28 cellular contexts compared by ENCODE assay signal in genomic region chr21:37278199-37278598, GRCh38.
"Had no signal": no experiment of that assay in that cellular context is flagged by ENCODE, and none has a peak within 500 bp of the region (broad histone marks: within the 10 kb centered on the region; RNA-seq: fewer than 3 reads in every experiment).

No MANE protein-coding gene starts in this region.

- DNase-seq: stimulated activated CD4-positive, alpha-beta T cell treated with anti-CD3 and anti-CD28 coated beads, Interleukin-2, amount 100 ng/mL, for 48 hours; stimulated activated CD4-positive, alpha-beta T cell treated with anti-CD3 and anti-CD28 coated beads, Interleukin-4, amount 100 ng/mL, for 1 hour; stimulated activated CD4-positive, alpha-beta T cell treated with anti-CD3 and anti-CD28 coated beads, Interleukin-4, amount 100 ng/mL, for 24 hours; stimulated activated CD4-positive, alpha-beta T cell treated with anti-CD3 and anti-CD28 coated beads, Interleukin-4, amount 100 ng/mL, for 4 hours; stimulated activated CD8-positive, alpha-beta memory T cell treated with anti-CD3 and anti-CD28 coated beads, Interleukin-4, amount 100 ng/mL, for 48 hours; stimulated activated naive B cell treated with anti-CD40 and anti-IgM and Interleukin-4, amounts not matched to agents 10 μg/mL and 1 μg/mL and 100 μg/mL, for 72 hours; stimulated activated naive CD4-positive, alpha-beta T cell; stimulated activated naive CD4-positive, alpha-beta T cell treated with Interleukin-2 at 50 U/mL for 16 hours; stimulated activated naive CD8-positive, alpha-beta T cell treated with anti-CD3 and anti-CD28 coated beads, Interleukin-15, amount 100 ng/mL, for 72 hours; stimulated activated naive CD8-positive, alpha-beta T cell treated with anti-CD3 and anti-CD28 coated beads, Interleukin-15, Interleukin-2, amounts not matched to agents 100 U/mL and 50 U/mL, for 24 hours; stomach; substantia nigra; testis; thyroid gland; tibial artery; transverse colon; trophoblast cell; upper lobe of left lung; upper lobe of right lung; uterus had no signal

- ATAC-seq: stimulated activated effector memory CD8-positive, alpha-beta T cell treated with anti-CD3 and anti-CD28 coated beads, Interleukin-12 subunit alpha, Interleukin-12 subunit beta, amount 100 ng/mL, for 72 hours; stimulated activated memory B cell treated with anti-CD40 and anti-IgM and Interleukin-4, amounts not matched to agents 10 μg/mL and 1 μg/mL and 100 μg/mL, for 72 hours; stimulated activated naive B cell treated with anti-CD40 and anti-IgM and Interleukin-4, amounts not matched to agents 10 μg/mL and 1 μg/mL and 100 μg/mL, for 72 hours; stimulated activated naive CD8-positive, alpha-beta T cell treated with anti-CD3 and anti-CD28 coated beads, Interleukin-15, amount 100 ng/mL, for 72 hours; stimulated activated naive CD8-positive, alpha-beta T cell treated with anti-CD3 and anti-CD28 coated beads, Interleukin-15, Interleukin-2, amounts not matched to agents 100 U/mL and 50 U/mL, for 24 hours; upper lobe of right lung had no signal

- H3K4me3 Mint-ChIP-seq: stimulated activated effector memory CD8-positive, alpha-beta T cell treated with anti-CD3 and anti-CD28 coated beads, Interleukin-12 subunit alpha, Interleukin-12 subunit beta, amount 100 ng/mL, for 72 hours; stimulated activated memory B cell treated with anti-CD40 and anti-IgM and Interleukin-4, amounts not matched to agents 10 μg/mL and 1 μg/mL and 100 μg/mL, for 72 hours; stimulated activated naive B cell treated with anti-CD40 and anti-IgM and Interleukin-4, amounts not matched to agents 10 μg/mL and 1 μg/mL and 100 μg/mL, for 72 hours; stimulated activated naive CD8-positive, alpha-beta T cell treated with anti-CD3 and anti-CD28 coated beads, Interleukin-15, amount 100 ng/mL, for 72 hours; stimulated activated naive CD8-positive, alpha-beta T cell treated with anti-CD3 and anti-CD28 coated beads, Interleukin-15, Interleukin-2, amounts not matched to agents 100 ng/mL and 50 ng/mL, for 24 hours; type B pancreatic cell had no signal

- H3K9me3 ChIP-seq: stomach, suprapubic skin, testis, thoracic aorta, thyroid gland, tibial artery, tibial nerve, transverse colon, upper lobe of left lung, upper lobe of right lung, uterus, vagina had no signal

- H3K27ac ChIP-seq: stomach, suprapubic skin, testis, thoracic aorta, thyroid gland, tibial artery, tibial nerve, transverse colon, upper lobe of left lung, upper lobe of right lung, uterus, vagina had no signal

- H3K27me3 ChIP-seq: stomach, testis, thyroid gland, tibial nerve, upper lobe of left lung, upper lobe of right lung, uterus, vagina had no signal

- H3K27me3 Mint-ChIP-seq: stimulated activated naive CD8-positive, alpha-beta T cell treated with anti-CD3 and anti-CD28 coated beads, Interleukin-15, amount 100 ng/mL, for 72 hours; stimulated activated naive CD8-positive, alpha-beta T cell treated with anti-CD3 and anti-CD28 coated beads, Interleukin-15, Interleukin-2, amounts not matched to agents 100 ng/mL and 50 ng/mL, for 24 hours had no signal

- H3K36me3 ChIP-seq: stomach, suprapubic skin, thoracic aorta, thyroid gland, tibial artery, tibial nerve, transverse colon, upper lobe of left lung, upper lobe of right lung, uterus, vagina had no signal

- H3K4me1 ChIP-seq: stomach, suprapubic skin, testis, thyroid gland, tibial artery, tibial nerve, transverse colon, upper lobe of left lung, upper lobe of right lung, uterus, vagina had no signal

- H3K9me3 Mint-ChIP-seq: stimulated activated effector memory CD8-positive, alpha-beta T cell treated with anti-CD3 and anti-CD28 coated beads, Interleukin-12 subunit alpha, Interleukin-12 subunit beta, amount 100 ng/mL, for 72 hours; stimulated activated memory B cell treated with anti-CD40 and anti-IgM and Interleukin-4, amounts not matched to agents 10 μg/mL and 1 μg/mL and 100 μg/mL, for 72 hours; stimulated activated naive CD8-positive, alpha-beta T cell treated with anti-CD3 and anti-CD28 coated beads, Interleukin-15, amount 100 ng/mL, for 72 hours; stimulated activated naive CD8-positive, alpha-beta T cell treated with anti-CD3 and anti-CD28 coated beads, Interleukin-15, Interleukin-2, amounts not matched to agents 100 ng/mL and 50 ng/mL, for 24 hours had no signal

- H3K27ac Mint-ChIP-seq: stimulated activated effector memory CD8-positive, alpha-beta T cell treated with anti-CD3 and anti-CD28 coated beads, Interleukin-12 subunit alpha, Interleukin-12 subunit beta, amount 100 ng/mL, for 72 hours; stimulated activated memory B cell treated with anti-CD40 and anti-IgM and Interleukin-4, amounts not matched to agents 10 μg/mL and 1 μg/mL and 100 μg/mL, for 72 hours; stimulated activated naive B cell treated with anti-CD40 and anti-IgM and Interleukin-4, amounts not matched to agents 10 μg/mL and 1 μg/mL and 100 μg/mL, for 72 hours; stimulated activated naive CD8-positive, alpha-beta T cell treated with anti-CD3 and anti-CD28 coated beads, Interleukin-15, amount 100 ng/mL, for 72 hours; stimulated activated naive CD8-positive, alpha-beta T cell treated with anti-CD3 and anti-CD28 coated beads, Interleukin-15, Interleukin-2, amounts not matched to agents 100 ng/mL and 50 ng/mL, for 24 hours; type B pancreatic cell had no signal

- H3K4me3 ChIP-seq: stomach, suprapubic skin, testis, thoracic aorta, thyroid gland, tibial artery, tibial nerve, transverse colon, upper lobe of left lung, upper lobe of right lung, uterus, vagina had no signal

- H3K36me3 Mint-ChIP-seq: stimulated activated effector memory CD8-positive, alpha-beta T cell treated with anti-CD3 and anti-CD28 coated beads, Interleukin-12 subunit alpha, Interleukin-12 subunit beta, amount 100 ng/mL, for 72 hours; stimulated activated memory B cell treated with anti-CD40 and anti-IgM and Interleukin-4, amounts not matched to agents 10 μg/mL and 1 μg/mL and 100 μg/mL, for 72 hours; stimulated activated naive B cell treated with anti-CD40 and anti-IgM and Interleukin-4, amounts not matched to agents 10 μg/mL and 1 μg/mL and 100 μg/mL, for 72 hours; type B pancreatic cell had no signal
